ENCODE assay signal across 8 cellular contexts in genomic region chr3:47782538-47783308, GRCh38. TPM values are rescaled to one million over a fixed set of nuclear protein-coding genes. Genes with fewer than 3 reads are reported as not detected.
DNase-seq lines count a peak whose midpoint lies in the region; ATAC-seq, FAIRE-seq and TF ChIP-seq lines count a peak whose summit lies in the region.

No MANE protein-coding gene starts in this region.

- intact Hi-C loops in sigmoid colon (cut with DNase I), result no loop called here

- peak; percentile 5 for ATAC-seq in GM21529 (IDR thresholded peaks at IDR 0.05; ENCODE audit: unreplicated experiment)
- ATAC-seq in GM21390 (IDR thresholded peaks at IDR 0.05; ENCODE audit: unreplicated experiment), result no peak
- no peak for ATAC-seq in HG03432 (IDR thresholded peaks at IDR 0.05; ENCODE audit: unreplicated experiment)

- peak; percentile 35 for DNase-seq in RPMI8226
- DNase-seq in fibroblast of mammary gland (ENCODE audit: low read depth), result no peak
- peak; percentile 46 for DNase-seq in sigmoid colon
- no peak for DNase-seq in islet precursor cell
- DNase-seq in HTR-8/SVneo (ENCODE audit: insufficient read length, low spot score), result no peak

- H3K27me3 ChIP-seq in sigmoid colon, result no peaks in the 10 kb centered on the region

- TF ChIP-seq POLR2A in sigmoid colon (IDR thresholded peaks at IDR 0.05), result no peak

- H3K27ac ChIP-seq in sigmoid colon, result peak overlapping the region; percentile 94 to 99 (median 96)

- no peaks in the 10 kb centered on the region for H3K36me3 ChIP-seq in sigmoid colon

- H3K4me3 ChIP-seq in fibroblast of mammary gland (ENCODE audit: control insufficient read depth, low read depth, low read length) (peak overlapping the region; percentile 93), sigmoid colon (peak overlapping the region; percentile 81 to 99 (median 94))

- H3K4me1 ChIP-seq in sigmoid colon, result peaks cover 0 to 41% (median 29%) of the 10 kb centered on the region in 4 donors

- no peaks in the 10 kb centered on the region for H3K9me3 ChIP-seq in sigmoid colon

- TF ChIP-seq CTCF in fibroblast of mammary gland (conservative IDR thresholded peaks at IDR 0.05; ENCODE audit: control insufficient read depth, insufficient read depth, low read depth, low read length), result no peak
- no peak for TF ChIP-seq CTCF in sigmoid colon (IDR thresholded peaks at IDR 0.05)

- 40 to 61% methylated on average over 19 of the region's 19 CpGs for WGBS in sigmoid colon, 2 donors

- no peak for FAIRE-seq in HTR-8/SVneo (lab: Jason Lieb, UNC)

- TF ChIP-seq EP300 in sigmoid colon (IDR thresholded peaks at IDR 0.05), result no peak

RNA-seq across cellular contexts. Expression of gene SMARCC1, which starts 1.0 kb away (rescaled TPM):
- 10 to 100 TPM; 43.9 to 57.3 (median 47.0) TPM for total RNA-seq in sigmoid colon
- polyA plus RNA-seq in sigmoid colon, result 10 to 100 TPM; 11.1 to 26.6 (median 14.4) TPM

RNA-seq across cellular contexts. Expression of gene DHX30, which starts 20.2 kb away (rescaled TPM):
- total RNA-seq in sigmoid colon, result 10 to 100 TPM; 43.8 to 57.6 (median 56.0) TPM
- 10 to 100 TPM; 13.2 to 42.4 (median 16.2) TPM for polyA plus RNA-seq in sigmoid colon

Comparison
In these comparisons a context has a peak if more than half of its experiments do, and no peak if none do; other contexts are left out.
1. DNase-seq: peak in RPMI8226 (single experiment) and sigmoid colon (single experiment); none in fibroblast of mammary gland (single experiment), islet precursor cell (single experiment) and HTR-8/SVneo (single experiment).